ENCODE assay signal across 10 cellular contexts in genomic region chr1:112402682-112403643, GRCh38. TPM values are rescaled to one million over a fixed set of nuclear protein-coding genes. Genes with fewer than 3 reads are reported as not detected.
DNase-seq lines count a peak whose midpoint lies in the region; ATAC-seq and TF ChIP-seq lines count a peak whose summit lies in the region.
"Had no signal": no experiment of that assay in that cellular context is flagged by ENCODE, and none has a peak within 500 bp of the region (broad histone marks: within the 10 kb centered on the region; RNA-seq: fewer than 3 reads in every experiment).

No MANE protein-coding gene starts in this region.

- H3K4me3 ChIP-seq in AG10803 (ENCODE audit: low read length) (no peak overlapping the region), HUES6 (ENCODE audit: low read depth, low read length) (peak overlapping the region; percentile 6; the same call in 1 of the 2 replicates), fibroblast of mammary gland (ENCODE audit: control insufficient read depth, low read depth, low read length) (no peak overlapping the region), colonic mucosa (no peak overlapping the region)

- H3K9ac ChIP-seq in HUES6 (ENCODE audit: low read length) (no peak overlapping the region), colonic mucosa (ENCODE audit: low read depth in 2 of 2, low read length in 2 of 2) (no peak overlapping the region)

- peak overlapping the region; percentile 33; the same call in 1 of the 2 replicates for H3K27ac ChIP-seq in HUES6 (ENCODE audit: low read depth, low read length)
- H3K27ac ChIP-seq in colonic mucosa = no peak overlapping the region

- ATAC-seq in GM21529 (IDR thresholded peaks at IDR 0.05; ENCODE audit: unreplicated experiment) = peak; percentile 62
- ATAC-seq: naive thymus-derived CD8-positive, alpha-beta T cell had no signal

- H3K27me3 ChIP-seq in HUES6 (ENCODE audit: control insufficient read depth, insufficient read depth, low read length) (no peaks in the 10 kb centered on the region), colonic mucosa (no peaks in the 10 kb centered on the region)

- intact Hi-C loops in colonic mucosa (cut with DNase I) = no loop called here

- DNase-seq in AG10803 (ENCODE audit: low read depth) (peak; percentile 40), fibroblast of mammary gland (ENCODE audit: low read depth) (peak; percentile 41), DMS79 (lab: John Stamatoyannopoulos, UW) (no peak), colonic mucosa (no peak), AG08395 (ENCODE audit: low spot score) (no peak)
- DNase-seq in activated CD4-positive, alpha-beta T cell treated with anti-CD3 and anti-CD28 coated beads, Interleukin-2, amount 50 U/mL, for 48 hours = no peak
- DNase-seq: naive thymus-derived CD8-positive, alpha-beta T cell; NCI-H1694 treated with DMSO at 0.1 percent for 48 hours had no signal

- H3K9me3 ChIP-seq in HUES6 (ENCODE audit: control insufficient read depth, insufficient read depth, low read depth, low read length) (no peaks in the 10 kb centered on the region), colonic mucosa (no peaks in the 10 kb centered on the region)

- H3K4me1 ChIP-seq in HUES6 (ENCODE audit: control insufficient read depth, insufficient read depth, low read length) (peaks cover 39% of the 10 kb centered on the region), colonic mucosa (no peaks in the 10 kb centered on the region)

- H3K36me3 ChIP-seq in HUES6 (ENCODE audit: control insufficient read depth, insufficient read depth, low read length) (no peaks in the 10 kb centered on the region), colonic mucosa (no peaks in the 10 kb centered on the region)

- TF ChIP-seq CTCF in AG10803 (conservative IDR thresholded peaks at IDR 0.05; ENCODE audit: low read length) = no peak
- no peak for TF ChIP-seq CTCF in fibroblast of mammary gland (conservative IDR thresholded peaks at IDR 0.05; ENCODE audit: control insufficient read depth, insufficient read depth, low read depth, low read length)
- TF ChIP-seq CTCF in colonic mucosa (IDR thresholded peaks at IDR 0.05) = no peak

RNA-seq across cellular contexts. Expression of gene CTTNBP2NL, which starts 6.9 kb away (rescaled TPM):
- 10 to 100 TPM; 47.1 to 93.3 TPM for total RNA-seq in colonic mucosa

Comparison
In these comparisons a context has a peak if more than half of its experiments do, and no peak if none do; other contexts are left out.
1. DNase-seq: peak in AG10803 (single experiment) and fibroblast of mammary gland (single experiment); none in DMS79 (single experiment), colonic mucosa (single experiment), activated CD4-positive, alpha-beta T cell treated with anti-CD3 and anti-CD28 coated beads, Interleukin-2, amount 50 U/mL, for 48 hours (0 of 2) and AG08395 (single experiment).